Comparison of ENCODE assay signal across 9 cellular contexts in genomic region chr6:52304917-52305316, GRCh38. TPM values are rescaled to one million over a fixed set of nuclear protein-coding genes. Genes with fewer than 3 reads are reported as not detected.
DNase-seq lines count a peak whose midpoint lies in the region; ATAC-seq, FAIRE-seq and TF ChIP-seq lines count a peak whose summit lies in the region.
"Had no signal": no experiment of that assay in that cellular context is flagged by ENCODE, and none has a peak within 500 bp of the region (broad histone marks: within the 10 kb centered on the region; RNA-seq: fewer than 3 reads in every experiment).

No MANE protein-coding gene starts in this region.

- peaks cover 48% of the 10 kb centered on the region for H3K4me1 Mint-ChIP-seq in T-helper 1 cell treated with Interleukin-12 subunit alpha and Interleukin-12 subunit beta and Interleukin-4 antibody, amounts not matched to agents 30 μg/mL and 1 μg/mL, for 36 hours (ENCODE audit: low read depth)
- H3K4me1 Mint-ChIP-seq in activated CD4-positive, alpha-beta memory T cell treated with anti-CD3 and anti-CD28 coated beads for 36 hours (ENCODE audit: low read depth) = peaks cover 70% of the 10 kb centered on the region

- peak in 1 of 2 donors; percentile 11 for TF ChIP-seq EP300 in tibial nerve (IDR thresholded peaks at IDR 0.05)

- H3K4me1 ChIP-seq in kidney (ENCODE audit: control insufficient read depth in 1 of 2, insufficient read depth in 1 of 2, low read depth in 1 of 2, low read length in 2 of 2) (no peaks in the 10 kb centered on the region), tibial nerve (peaks cover 0 to 44% (median 31%) of the 10 kb centered on the region in 4 donors)
- H3K4me1 ChIP-seq: A549 had no signal

- POLR2A ChIA-PET in activated CD4-positive, alpha-beta memory T cell treated with anti-CD3 and anti-CD28 coated beads for 36 hours (lab: Charles Lee) = interaction anchor here (0.9 to 1.4 kb wide), 3 partner anchors 8 to 57 kb away, joined by 3 to 5 read pairs (median 3); partner anchors contain the start of genes MCM3 and PAQR8

- no peaks in the 10 kb centered on the region for H3K36me3 Mint-ChIP-seq in T-helper 1 cell treated with Interleukin-12 subunit alpha and Interleukin-12 subunit beta and Interleukin-4 antibody, amounts not matched to agents 30 μg/mL and 1 μg/mL, for 36 hours (ENCODE audit: low read depth)
- no peaks in the 10 kb centered on the region for H3K36me3 Mint-ChIP-seq in activated CD4-positive, alpha-beta memory T cell treated with anti-CD3 and anti-CD28 coated beads for 36 hours

- H3K9me3 Mint-ChIP-seq in T-helper 1 cell treated with Interleukin-12 subunit alpha and Interleukin-12 subunit beta and Interleukin-4 antibody, amounts not matched to agents 30 μg/mL and 1 μg/mL, for 36 hours = no peaks in the 10 kb centered on the region
- no peaks in the 10 kb centered on the region for H3K9me3 Mint-ChIP-seq in activated CD4-positive, alpha-beta memory T cell treated with anti-CD3 and anti-CD28 coated beads for 36 hours

- H3K27ac ChIP-seq in kidney (ENCODE audit: low read depth in 2 of 2, low read length in 2 of 2) (peak overlapping the region; percentile 7 to 51), tibial nerve (peak overlapping the region; percentile 54 to 76 (median 68))
- H3K27ac ChIP-seq: A549 had no signal

- no peak for TF ChIP-seq POLR2A in tibial nerve (IDR thresholded peaks at IDR 0.05)

- H3K4me3 Mint-ChIP-seq in T-helper 1 cell treated with Interleukin-12 subunit alpha and Interleukin-12 subunit beta and Interleukin-4 antibody, amounts not matched to agents 30 μg/mL and 1 μg/mL, for 36 hours = peak overlapping the region; percentile 32
- H3K4me3 Mint-ChIP-seq in activated CD4-positive, alpha-beta memory T cell treated with anti-CD3 and anti-CD28 coated beads for 36 hours = peak overlapping the region; percentile 28

- H3K9me3 ChIP-seq in kidney (ENCODE audit: control insufficient read depth in 1 of 2, low read length in 2 of 2) = no peaks in the 10 kb centered on the region
- no peaks in the 10 kb centered on the region for H3K9me3 ChIP-seq in tibial nerve
- H3K9me3 ChIP-seq: A549 had no signal

- CTCF ChIA-PET in activated CD4-positive, alpha-beta memory T cell treated with anti-CD3 and anti-CD28 coated beads for 36 hours (lab: Charles Lee) = interaction anchor here (0.9 to 3.9 kb wide), 3 partner anchors 19 to 92 kb away, joined by 4 to 19 read pairs (median 7); partner anchors contain the start of gene MCM3

- H3K27me3 ChIP-seq in tibial nerve = no peaks in the 10 kb centered on the region

- no peak overlapping the region for H3K9ac ChIP-seq in kidney (ENCODE audit: low read length in 2 of 2)

- H3K36me3 ChIP-seq in kidney (ENCODE audit: control insufficient read depth in 1 of 2, insufficient read depth in 2 of 2, low read length in 2 of 2) = no peaks in the 10 kb centered on the region
- H3K36me3 ChIP-seq in tibial nerve = no peaks in the 10 kb centered on the region

- H3K27ac Mint-ChIP-seq in T-helper 1 cell treated with Interleukin-12 subunit alpha and Interleukin-12 subunit beta and Interleukin-4 antibody, amounts not matched to agents 30 μg/mL and 1 μg/mL, for 36 hours = peak overlapping the region; percentile 56
- peak overlapping the region; percentile 74 for H3K27ac Mint-ChIP-seq in activated CD4-positive, alpha-beta memory T cell treated with anti-CD3 and anti-CD28 coated beads for 36 hours

- no peak for FAIRE-seq in kidney (lab: Jason Lieb, UNC)
- FAIRE-seq: A549 had no signal

- intact Hi-C loops in activated CD4-positive, alpha-beta memory T cell treated with anti-CD3 and anti-CD28 coated beads for 36 hours (cut with micrococcal nuclease) = loop anchor here (1.0 to 2.0 kb wide), 4 partner anchors 9 to 57 kb away; partner anchors contain the start of gene PAQR8
- intact Hi-C loops in kidney (cut with DNase I) = no loop called here

- peak; percentile 56 for ATAC-seq in HG02938 (IDR thresholded peaks at IDR 0.05; ENCODE audit: unreplicated experiment)
- ATAC-seq: A549 had no signal

- H3K27me3 Mint-ChIP-seq in T-helper 1 cell treated with Interleukin-12 subunit alpha and Interleukin-12 subunit beta and Interleukin-4 antibody, amounts not matched to agents 30 μg/mL and 1 μg/mL, for 36 hours (ENCODE audit: low read depth) = no peaks in the 10 kb centered on the region
- no peaks in the 10 kb centered on the region for H3K27me3 Mint-ChIP-seq in activated CD4-positive, alpha-beta memory T cell treated with anti-CD3 and anti-CD28 coated beads for 36 hours

- WGBS in tibial nerve, 2 donors = 11 to 15% methylated on average over 2 of the region's 2 CpGs

- no peak for TF ChIP-seq CTCF in kidney (IDR thresholded peaks at IDR 0.05; ENCODE audit: borderline replicate concordance, extremely low read depth, insufficient read depth)
- no peak for TF ChIP-seq CTCF in tibial nerve (IDR thresholded peaks at IDR 0.05)

- no peak for DNase-seq in T-helper 1 cell
- DNase-seq in activated CD4-positive, alpha-beta memory T cell treated with anti-CD3 and anti-CD28 coated beads for 36 hours = no peak
- DNase-seq in kidney = no peak
- DNase-seq in tibial nerve (ENCODE audit: low spot score in 2 of 2) = no peak
- no peak for DNase-seq in NCI-H2107 (lab: John Stamatoyannopoulos, UW)
- no peak for DNase-seq in glomerular visceral epithelial cell (ENCODE audit: extremely low spot score)

- H3K4me3 ChIP-seq in kidney (ENCODE audit: low read length in 2 of 2) (peak overlapping the region in 1 of 2 donors; percentile 14), tibial nerve (peak overlapping the region in 2 of 4 donors; percentile 4 to 12)
- H3K4me3 ChIP-seq: A549 had no signal

RNA-seq across cellular contexts. Expression of gene MCM3, which starts 20.4 kb away (rescaled TPM):
- total RNA-seq in activated CD4-positive, alpha-beta memory T cell treated with anti-CD3 and anti-CD28 coated beads for 36 hours = 100 to 1,000 TPM; 231 to 244 TPM
- total RNA-seq in kidney (40.9 TPM), tibial nerve (10 to 100 TPM; 33.2 to 67.1 (median 35.1) TPM)
- 19.7 TPM for polyA plus RNA-seq in kidney (ENCODE audit: insufficient read depth, low read depth, low replicate concordance)

RNA-seq across cellular contexts. Expression of gene PAQR8, which starts 57.0 kb away (rescaled TPM):
- total RNA-seq in activated CD4-positive, alpha-beta memory T cell treated with anti-CD3 and anti-CD28 coated beads for 36 hours = 10 to 100 TPM; 11.2 to 12.2 TPM
- total RNA-seq in kidney (7.5 TPM), tibial nerve (10 to 100 TPM; 12.6 to 33.2 (median 22.3) TPM)
- 5.9 TPM for polyA plus RNA-seq in kidney (ENCODE audit: insufficient read depth, low read depth, low replicate concordance)
